Comparison of ENCODE assay signal across 8 cellular contexts in the genomic region with DNA sequence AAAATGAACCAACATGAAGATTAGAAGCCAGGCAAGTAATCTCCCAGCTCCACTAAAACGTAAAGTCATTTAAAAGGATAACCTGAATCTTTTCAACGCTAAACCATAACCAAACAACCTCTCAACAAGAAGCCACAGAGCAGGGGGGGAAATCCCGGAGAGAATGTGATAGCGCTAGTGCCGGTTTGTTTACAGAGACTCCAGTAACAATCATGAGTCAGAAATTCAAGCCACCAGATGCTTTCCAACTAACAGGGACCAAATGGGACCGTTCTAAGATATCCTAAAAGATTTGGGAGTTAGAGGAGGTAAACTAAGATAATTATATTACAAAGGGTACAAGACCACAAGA. TPM values are rescaled to one million over a fixed set of nuclear protein-coding genes. Genes with fewer than 3 reads are reported as not detected.
DNase-seq lines count a peak whose midpoint lies in the region; ATAC-seq and TF ChIP-seq lines count a peak whose summit lies in the region.

No MANE protein-coding gene starts in this region.

- H3K9me3 Mint-ChIP-seq in Caco-2 (ENCODE audit: unreplicated experiment) (no peaks in the 10 kb centered on the region), activated B cell treated with CpG ODN at 0.5 μM for 24 hours (no peaks in the 10 kb centered on the region)

- H3K4me3 Mint-ChIP-seq in Caco-2 (ENCODE audit: unreplicated experiment) (peak overlapping the region; percentile 92), activated B cell treated with CpG ODN at 0.5 μM for 24 hours (peak overlapping the region; percentile 99)

- DNase-seq in Caco-2: peak; percentile 68 to 70
- DNase-seq in NCI-H1092 treated with DMSO at 0.1 percent for 48 hours (lab: John Stamatoyannopoulos, UW): peak; percentile 78
- no peak for DNase-seq in activated B cell treated with CpG ODN at 0.5 μM for 24 hours
- peak; percentile 57 for DNase-seq in cerebellar cortex (ENCODE audit: low spot score)
- no peak for DNase-seq in left lobe of liver (ENCODE audit: low spot score)
- peak; percentile 24 to 45 (median 26) for DNase-seq in stimulated activated CD4-positive, alpha-beta T cell treated with anti-CD3 and anti-CD28 coated beads, TNF-alpha, amount 100 ng/mL, for 1 hour (ENCODE audit: low read depth in 3 of 3, low spot score in 1 of 3)
- DNase-seq in putamen (ENCODE audit: low spot score): no peak

- CTCF ChIA-PET in Caco-2 (lab: Charles Lee) (interaction anchor here (1.4 to 3.1 kb wide), 4 partner anchors 9 to 160 kb away, joined by 4 to 33 read pairs (median 11); no protein-coding TSS in a partner anchor), activated B cell treated with CpG ODN at 0.5 μM for 24 hours (lab: Charles Lee) (interaction anchor here (1.6 to 10.0 kb wide), 2 partner anchors 9 to 29 kb away, joined by 16 to 54 read pairs; no protein-coding TSS in a partner anchor)

- ATAC-seq in GM21786 (IDR thresholded peaks at IDR 0.05; ENCODE audit: unreplicated experiment) (peak; percentile 29), activated B cell treated with CpG ODN at 0.5 μM for 24 hours (ENCODE audit: low read depth) (peak; percentile 29), left lobe of liver (peak; percentile 47)

- POLR2A ChIA-PET in Caco-2 (lab: Charles Lee) (interaction anchor here (0.7 to 2.4 kb wide), 4 partner anchors 9 to 160 kb away, joined by 3 to 19 read pairs (median 8); a partner anchor contains a TSS), activated B cell treated with CpG ODN at 0.5 μM for 24 hours (lab: Charles Lee) (interaction anchor here (0.6 to 3.5 kb wide), 11 partner anchors 9 to 1139 kb away, joined by 3 to 46 read pairs (median 7); a partner anchor contains a TSS)

- no TSS peak for BruUV-seq in Caco-2 (replicated peaks; lab: Mats Ljungman, UMichigan)

- no peaks in the 10 kb centered on the region for H3K27me3 ChIP-seq in Caco-2 (replicated peaks; ENCODE audit: control insufficient read depth, insufficient read depth, low read length)

- H3K27ac Mint-ChIP-seq in Caco-2 (ENCODE audit: unreplicated experiment) (peak overlapping the region; percentile 97), activated B cell treated with CpG ODN at 0.5 μM for 24 hours (peak overlapping the region; percentile 98)

- H3K36me3 ChIP-seq in Caco-2 (ENCODE audit: control insufficient read depth, insufficient read depth, low read length): no peaks in the 10 kb centered on the region; the same call in 1 of the 2 replicates

- H3K27me3 Mint-ChIP-seq in Caco-2 (ENCODE audit: insufficient read depth, unreplicated experiment): no peaks in the 10 kb centered on the region
- H3K27me3 Mint-ChIP-seq in activated B cell treated with CpG ODN at 0.5 μM for 24 hours: no peaks in the 10 kb centered on the region

- peak overlapping the region; percentile 99 for H3K4me3 ChIP-seq in Caco-2 (ENCODE audit: low read depth, low read length)

- peaks cover 19% of the 10 kb centered on the region for H3K36me3 Mint-ChIP-seq in Caco-2 (ENCODE audit: insufficient read depth, unreplicated experiment)
- H3K36me3 Mint-ChIP-seq in activated B cell treated with CpG ODN at 0.5 μM for 24 hours (ENCODE audit: low read depth): peaks cover 30% of the 10 kb centered on the region

- TF ChIP-seq CTCF in Caco-2 (IDR thresholded peaks at IDR 0.05; ENCODE audit: insufficient read depth in 1 of 2, low read depth in 1 of 2, low read length in 1 of 2, severe bottlenecking in 1 of 2, unreplicated experiment in 1 of 2) (no peak), activated B cell treated with CpG ODN at 0.5 μM for 24 hours (IDR thresholded peaks at IDR 0.05) (no peak)

- intact Hi-C loops in Caco-2 (cut with micrococcal nuclease; ENCODE audit: unreplicated experiment): no loop called here
- intact Hi-C loops in activated B cell treated with CpG ODN at 0.5 μM for 24 hours (cut with micrococcal nuclease): loop anchor here (1.0 to 10.0 kb wide), 3 partner anchors 57 to 337 kb away; a partner anchor contains a TSS

- no peaks in the 10 kb centered on the region for H3K4me1 ChIP-seq in Caco-2

- H3K4me1 Mint-ChIP-seq in Caco-2 (ENCODE audit: low read depth, unreplicated experiment) (peaks cover 15% of the 10 kb centered on the region), activated B cell treated with CpG ODN at 0.5 μM for 24 hours (peaks cover 50% of the 10 kb centered on the region)

- H3K9me3 ChIP-seq in Caco-2: no peaks in the 10 kb centered on the region

RNA-seq across cellular contexts. Expression of a gene that starts 0.8 kb away (rescaled TPM):
- total RNA-seq in Caco-2 (2022) (112 and 116 TPM in 2 replicates), activated B cell treated with CpG ODN at 0.5 μM for 24 hours (155 and 172 TPM in 2 replicates), left lobe of liver (127 TPM)

RNA-seq across cellular contexts. Expression of a gene that starts 23.4 kb away (rescaled TPM):
- total RNA-seq in Caco-2 (2022) (56.3 and 59.3 TPM in 2 replicates), activated B cell treated with CpG ODN at 0.5 μM for 24 hours (43.7 and 50.3 TPM in 2 replicates), left lobe of liver (82.5 TPM)

RNA-seq across cellular contexts. Expression of a gene that starts 56.3 kb away (rescaled TPM):
- 84.9 and 85.1 TPM in 2 replicates for total RNA-seq in Caco-2 (2022)
- total RNA-seq in activated B cell treated with CpG ODN at 0.5 μM for 24 hours: 107 and 111 TPM in 2 replicates
- total RNA-seq in left lobe of liver: 11.3 TPM

Comparison
In these comparisons a context has a peak if more than half of its experiments do, and no peak if none do; other contexts are left out.
1. DNase-seq: peak in Caco-2 (2 of 2), NCI-H1092 treated with DMSO at 0.1 percent for 48 hours (single experiment), cerebellar cortex (single experiment) and stimulated activated CD4-positive, alpha-beta T cell treated with anti-CD3 and anti-CD28 coated beads, TNF-alpha, amount 100 ng/mL, for 1 hour (3 of 3); none in activated B cell treated with CpG ODN at 0.5 μM for 24 hours (single experiment), left lobe of liver (single experiment) and putamen (single experiment).
2. Peak in every context shown above with its lines, with median percentiles within 50 percentile points of each other: ATAC-seq.